In the genomic region with DNA sequence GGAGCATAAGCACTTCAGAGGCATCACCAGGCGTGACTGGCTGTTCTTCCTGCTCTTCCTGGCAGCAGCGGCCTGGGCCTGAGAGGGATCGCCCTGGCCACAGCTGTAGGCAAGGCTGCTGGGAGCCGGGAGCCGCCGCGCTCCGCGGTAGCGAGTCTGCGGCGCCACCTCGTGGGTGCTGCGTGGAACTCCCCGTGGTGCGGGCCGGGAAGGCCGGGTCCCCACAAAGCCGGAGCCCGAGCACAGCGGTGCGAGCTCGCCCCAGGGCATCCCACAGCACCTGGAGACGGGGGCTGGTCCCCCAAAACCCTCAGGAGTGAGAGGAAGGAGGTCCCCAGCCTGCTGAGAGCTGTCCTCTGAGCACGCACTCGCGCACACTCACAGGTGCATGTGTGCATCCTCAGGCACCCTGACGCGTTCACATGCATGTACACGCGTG, we compare ENCODE assay signal across 7 cellular contexts.
DNase-seq lines count a peak whose midpoint lies in the region; ATAC-seq and TF ChIP-seq lines count a peak whose summit lies in the region.
"Not testable (repeated sequence)": the region's sequence is repeated elsewhere in the genome, so short reads cannot be mapped to it uniquely, and the experiment has no call there.

No MANE protein-coding gene starts in this region.

- H2AFZ ChIP-seq in KMS-11 (ENCODE audit: low read depth) = peak overlapping the region; percentile 18; the same call in 1 of the 2 replicates

- H3K27me3 Mint-ChIP-seq in glutamatergic neuron (ENCODE audit: unreplicated experiment) = not testable (repeated sequence)

- H3K4me3 ChIP-seq in KMS-11 (IDR thresholded peaks at IDR 0.05; ENCODE audit: insufficient read depth, low read depth, low read length); body of pancreas; liver (ENCODE audit: low read depth in 1 of 3, low read length in 3 of 3): not testable (repeated sequence)

- not testable (repeated sequence) for H3K9ac ChIP-seq in KMS-11; liver (ENCODE audit: low read depth in 1 of 2, low read length in 2 of 2)

- TF ChIP-seq RAD21 in liver (IDR thresholded peaks at IDR 0.05) = peak; percentile 37 to 65

- H4K20me1 ChIP-seq in KMS-11 (ENCODE audit: insufficient read depth) = not testable (repeated sequence)

- not testable (repeated sequence) for H3K36me3 ChIP-seq in KMS-11 (ENCODE audit: insufficient read depth); body of pancreas (replicated peaks in 1 of 2; ENCODE audit: insufficient read depth in 1 of 2, low read depth in 2 of 2); liver (ENCODE audit: control insufficient read depth in 4 of 4, insufficient read depth in 3 of 4, low read depth in 1 of 4, low read length in 3 of 4)

- H3K36me3 Mint-ChIP-seq in glutamatergic neuron (ENCODE audit: unreplicated experiment) = not testable (repeated sequence)

- DNase-seq in DMS153 (lab: John Stamatoyannopoulos, UW) (peak; percentile 2), RPMI7951 (ENCODE audit: low read depth) (peak; percentile 22), body of pancreas (peak in 3 of 4 donors; percentile 58 to 75 (median 67)), glutamatergic neuron (peak; percentile 90), renal cortical epithelial cell (ENCODE audit: low read depth) (peak; percentile 1)

- WGBS in body of pancreas, 2 donors = 24 to 75% methylated on average over 6 to 24 of the region's 31 CpGs
- 27% methylated on average over 31 of the region's 31 CpGs for WGBS in liver

- not testable (repeated sequence) for H3K4me3 Mint-ChIP-seq in glutamatergic neuron (ENCODE audit: unreplicated experiment)

- not testable (repeated sequence) for H3K9me3 ChIP-seq in body of pancreas; liver (ENCODE audit: control insufficient read depth in 4 of 4, low read length in 3 of 4)

- H3K9me3 Mint-ChIP-seq in glutamatergic neuron (ENCODE audit: unreplicated experiment) = not testable (repeated sequence)

- ATAC-seq in body of pancreas = not testable (repeated sequence)

- not testable (repeated sequence) for H3K27ac ChIP-seq in KMS-11; body of pancreas; liver (ENCODE audit: low read depth in 1 of 2, low read length in 2 of 2)

- not testable (repeated sequence) for H3K79me2 ChIP-seq in KMS-11 (ENCODE audit: insufficient read depth, low read depth)

- not testable (repeated sequence) for H3K4me1 ChIP-seq in KMS-11 (ENCODE audit: low read depth, poor library complexity, severe bottlenecking); body of pancreas; liver (ENCODE audit: control insufficient read depth in 4 of 4, insufficient read depth in 4 of 4, low read length in 3 of 4)

- TF ChIP-seq CTCF in KMS-11 (conservative IDR thresholded peaks at IDR 0.05; ENCODE audit: low read depth, low read length) = 0 out of 2 replicates have a peak, but pooled peaks have one; percentile 29
- TF ChIP-seq CTCF in body of pancreas (IDR thresholded peaks at IDR 0.05) = not testable (repeated sequence)
- peak; percentile 76 for TF ChIP-seq CTCF in glutamatergic neuron (IDR thresholded peaks at IDR 0.05; ENCODE audit: partially characterized antibody, unreplicated experiment)
- TF ChIP-seq CTCF in liver (IDR thresholded peaks at IDR 0.05; ENCODE audit: low read depth, low read length, missing input control) = peak; percentile 15

- H3K27ac Mint-ChIP-seq in glutamatergic neuron (ENCODE audit: unreplicated experiment) = not testable (repeated sequence)

- H3K4me2 ChIP-seq in KMS-11 = not testable (repeated sequence)

- intact Hi-C loops in body of pancreas (cut with DNase I) = not testable (repeated sequence)

- TF ChIP-seq POLR2A in body of pancreas (IDR thresholded peaks at IDR 0.05) = not testable (repeated sequence)

- H3K4me1 Mint-ChIP-seq in glutamatergic neuron (ENCODE audit: low read depth, unreplicated experiment) = not testable (repeated sequence)

- not testable (repeated sequence) for H3K27me3 ChIP-seq in KMS-11 (ENCODE audit: insufficient read depth, low read depth); body of pancreas; liver (ENCODE audit: control insufficient read depth in 4 of 4, insufficient read depth in 4 of 4, low read length in 3 of 4)

Comparison
In these comparisons a context has a peak if more than half of its experiments do, and no peak if none do; other contexts are left out.
1. DNase-seq: peak in every context shown above with its lines; median percentile 90 in glutamatergic neuron; 67 in body of pancreas; 22 in RPMI7951; 2 in DMS153; 1 in renal cortical epithelial cell.